9 cellular contexts compared by ENCODE assay signal in genomic region chr5:171961117-171961516, GRCh38. TPM values are rescaled to one million over a fixed set of nuclear protein-coding genes. Genes with fewer than 3 reads are reported as not detected.
DNase-seq lines count a peak whose midpoint lies in the region; ATAC-seq and TF ChIP-seq lines count a peak whose summit lies in the region.
"Had no signal": no experiment of that assay in that cellular context is flagged by ENCODE, and none has a peak within 500 bp of the region (broad histone marks: within the 10 kb centered on the region; RNA-seq: fewer than 3 reads in every experiment).

No MANE protein-coding gene starts in this region.

- H3K4me1 ChIP-seq in sigmoid colon: peaks cover 0 to 90% (median 64%) of the 10 kb centered on the region in 4 donors

- intact Hi-C loops in sigmoid colon (cut with DNase I): no loop called here

- no peaks in the 10 kb centered on the region for H3K9me3 Mint-ChIP-seq in activated T-cell treated with anti-CD3 and anti-CD28 coated beads, Interleukin-2, amount 50 U/mL, for 4 hours
- no peaks in the 10 kb centered on the region for H3K9me3 Mint-ChIP-seq in nephron progenitor cell
- H3K9me3 Mint-ChIP-seq: neural crest cell had no signal

- peak overlapping the region; percentile 29 for H3K4me3 Mint-ChIP-seq in activated T-cell treated with anti-CD3 and anti-CD28 coated beads, Interleukin-2, amount 50 U/mL, for 4 hours
- no peak overlapping the region for H3K4me3 Mint-ChIP-seq in nephron progenitor cell
- H3K4me3 Mint-ChIP-seq: neural crest cell had no signal

- H3K27me3 ChIP-seq in sigmoid colon: no peaks in the 10 kb centered on the region

- peaks cover 8% of the 10 kb centered on the region for H3K36me3 Mint-ChIP-seq in activated T-cell treated with anti-CD3 and anti-CD28 coated beads, Interleukin-2, amount 50 U/mL, for 4 hours (ENCODE audit: insufficient read depth)
- H3K36me3 Mint-ChIP-seq in nephron progenitor cell (ENCODE audit: low read depth): peaks cover 13% of the 10 kb centered on the region

- ATAC-seq in GM19351 (IDR thresholded peaks at IDR 0.05; ENCODE audit: unreplicated experiment): peak; percentile 87
- peak; percentile 78 for ATAC-seq in HG03025 (IDR thresholded peaks at IDR 0.05; ENCODE audit: low FRiP score, unreplicated experiment)
- ATAC-seq in activated T-cell treated with anti-CD3 and anti-CD28 coated beads, Interleukin-2, amount 50 U/mL, for 4 hours: peak; percentile 42 to 55

- no peak for TF ChIP-seq POLR2A in sigmoid colon (IDR thresholded peaks at IDR 0.05)

- peaks cover 92% of the 10 kb centered on the region for H3K4me1 Mint-ChIP-seq in activated T-cell treated with anti-CD3 and anti-CD28 coated beads, Interleukin-2, amount 50 U/mL, for 4 hours (ENCODE audit: low read depth)
- peaks cover 29% of the 10 kb centered on the region for H3K4me1 Mint-ChIP-seq in nephron progenitor cell

- no peak for DNase-seq in activated T-cell treated with anti-CD3 and anti-CD28 coated beads, Interleukin-2, amount 50 U/mL, for 4 hours
- peak; percentile 54 for DNase-seq in stimulated activated CD4-positive, alpha-beta T cell treated with anti-CD3 and anti-CD28 coated beads, Interleukin-4, amount 100 ng/mL, for 24 hours
- DNase-seq in GM03348 (ENCODE audit: low spot score) (no peak), nephron progenitor cell (no peak), sigmoid colon (no peak)
- DNase-seq: anterior cingulate cortex had no signal

- no peaks in the 10 kb centered on the region for H3K36me3 ChIP-seq in sigmoid colon

- 74 to 83% methylated on average over 3 of the region's 3 CpGs for WGBS in sigmoid colon, 2 donors

- peak overlapping the region in 1 of 4 donors; percentile 58 for H3K27ac ChIP-seq in sigmoid colon

- TF ChIP-seq CTCF in nephron progenitor cell (IDR thresholded peaks at IDR 0.05) (no peak), sigmoid colon (IDR thresholded peaks at IDR 0.05) (no peak)

- H3K4me3 ChIP-seq in sigmoid colon: no peak overlapping the region

- no peaks in the 10 kb centered on the region for H3K27me3 Mint-ChIP-seq in activated T-cell treated with anti-CD3 and anti-CD28 coated beads, Interleukin-2, amount 50 U/mL, for 4 hours (ENCODE audit: low read depth)
- H3K27me3 Mint-ChIP-seq in nephron progenitor cell (ENCODE audit: low read depth, poor library complexity): peaks cover 3% of the 10 kb centered on the region

- no peaks in the 10 kb centered on the region for H3K9me3 ChIP-seq in sigmoid colon

- no peak overlapping the region for H3K27ac Mint-ChIP-seq in nephron progenitor cell

- no peak for TF ChIP-seq EP300 in sigmoid colon (IDR thresholded peaks at IDR 0.05)

RNA-seq across cellular contexts. Expression of gene FBXW11, which starts 45.3 kb away (rescaled TPM):
- 10 to 100 TPM; 46.0 to 47.9 (median 47.6) TPM for total RNA-seq in activated T-cell treated with anti-CD3 and anti-CD28 coated beads, Interleukin-2, amount 50 U/mL, for 4 hours
- total RNA-seq in sigmoid colon: 10 to 100 TPM; 42.9 to 67.1 (median 49.4) TPM
- polyA plus RNA-seq in sigmoid colon: 10 to 100 TPM; 14.4 to 19.9 (median 15.6) TPM
